Comparison of ENCODE assay signal across 9 cellular contexts in genomic region chr6:1535295-1535694, GRCh38.
DNase-seq lines count a peak whose midpoint lies in the region; ATAC-seq, FAIRE-seq and TF ChIP-seq lines count a peak whose summit lies in the region.
"Had no signal": no experiment of that assay in that cellular context is flagged by ENCODE, and none has a peak within 500 bp of the region (broad histone marks: within the 10 kb centered on the region; RNA-seq: fewer than 3 reads in every experiment).

No MANE protein-coding gene starts in this region.

- ATAC-seq in HG02678 (IDR thresholded peaks at IDR 0.05; ENCODE audit: unreplicated experiment) (no peak), GM18907 (IDR thresholded peaks at IDR 0.05; ENCODE audit: unreplicated experiment) (no peak)
- ATAC-seq: left ventricle myocardium superior had no signal

- H3K27ac ChIP-seq in A673 (ENCODE audit: low read depth, low read length, poor library complexity, severe bottlenecking): no peak overlapping the region

- no peaks in the 10 kb centered on the region for H3K27me3 ChIP-seq in A673 (replicated peaks; ENCODE audit: insufficient read depth, low read depth, low read length, poor library complexity)

- no peaks in the 10 kb centered on the region for H3K4me1 ChIP-seq in A673 (ENCODE audit: insufficient read depth, low read length, poor library complexity, severe bottlenecking)

- intact Hi-C loops in A673 (cut with micrococcal nuclease; ENCODE audit: unreplicated experiment): no loop called here

- POLR2A ChIA-PET in A673 (lab: Charles Lee; ENCODE audit: low non-redundant PET): no interaction called here

- no peaks in the 10 kb centered on the region for H3K9me3 ChIP-seq in A673 (ENCODE audit: low read depth, low read length, poor library complexity, severe bottlenecking)

- H3K4me3 ChIP-seq in A673 (ENCODE audit: low read depth, low read length, poor library complexity, severe bottlenecking): no peak overlapping the region

- DNase-seq in HTR-8/SVneo (ENCODE audit: insufficient read length, low spot score) (peak; percentile 26), dermis blood vessel endothelial cell (peak; percentile 23), A673 (ENCODE audit: low spot score) (no peak)
- DNase-seq in activated CD4-positive, alpha-beta T cell treated with anti-CD3 and anti-CD28 coated beads for 48 hours: peak; percentile 53
- DNase-seq in stimulated activated CD4-positive, alpha-beta T cell treated with anti-CD3 and anti-CD28 coated beads, Interleukin-4, amount 100 ng/mL, for 24 hours: peak; percentile 34
- DNase-seq: left ventricle myocardium superior, NCI-H1048 had no signal

- no peaks in the 10 kb centered on the region for H3K36me3 ChIP-seq in A673 (ENCODE audit: insufficient read depth, low read length, poor library complexity, severe bottlenecking)

- FAIRE-seq in HTR-8/SVneo (lab: Jason Lieb, UNC): no peak

- no TSS peak for BruUV-seq in A673 (replicated peaks; lab: Mats Ljungman, UMichigan)

- no peak for TF ChIP-seq CTCF in A673 (conservative IDR thresholded peaks at IDR 0.05; ENCODE audit: low read depth, low read length)

- CTCF ChIA-PET in A673 (lab: Charles Lee): no interaction called here
